Comparison of ENCODE assay signal across 10 cellular contexts in genomic region chr13:40590112-40590862, GRCh38.
A peak's percentile ranks its signal among the peaks of the same experiment; 100 is the strongest.
DNase-seq lines count a peak whose midpoint lies in the region; ATAC-seq, FAIRE-seq and TF ChIP-seq lines count a peak whose summit lies in the region.
"Had no signal": no experiment of that assay in that cellular context is flagged by ENCODE, and none has a peak within 500 bp of the region (broad histone marks: within the 10 kb centered on the region; RNA-seq: fewer than 3 reads in every experiment).

No MANE protein-coding gene starts in this region.

- FAIRE-seq in astrocyte (lab: Jason Lieb, UNC), result no peak
- FAIRE-seq: colon had no signal

- no peak for DNase-seq in right lobe of liver
- DNase-seq in astrocyte (ENCODE audit: low read depth), result no peak
- no peak for DNase-seq in vagina (ENCODE audit: extremely low spot score in 2 of 2)
- DNase-seq in G401 (ENCODE audit: low spot score), result no peak
- no peak for DNase-seq in GM03348 (ENCODE audit: low spot score)
- DNase-seq: NCI-H1436 had no signal

- no peak for TF ChIP-seq RAD21 in liver (IDR thresholded peaks at IDR 0.05)

- peaks cover 24% of the 10 kb centered on the region for H4K20me1 ChIP-seq in astrocyte (ENCODE audit: insufficient read depth, low read length)

- no peaks in the 10 kb centered on the region for H3K36me3 ChIP-seq in liver (ENCODE audit: control insufficient read depth in 4 of 4, insufficient read depth in 3 of 4, low read depth in 1 of 4, low read length in 3 of 4)
- H3K36me3 ChIP-seq in right lobe of liver, result no peaks in the 10 kb centered on the region
- no peaks in the 10 kb centered on the region for H3K36me3 ChIP-seq in astrocyte (ENCODE audit: insufficient read depth, low read length)
- no peaks in the 10 kb centered on the region for H3K36me3 ChIP-seq in muscle layer of colon (ENCODE audit: insufficient read depth, low read length)
- no peaks in the 10 kb centered on the region for H3K36me3 ChIP-seq in vagina

- TF ChIP-seq CTCF in liver (IDR thresholded peaks at IDR 0.05; ENCODE audit: low read depth, low read length, missing input control) (no peak), right lobe of liver (IDR thresholded peaks at IDR 0.05) (no peak), astrocyte (IDR thresholded peaks at IDR 0.05; ENCODE audit: insufficient read depth, low read depth, low read length) (no peak), vagina (IDR thresholded peaks at IDR 0.05) (no peak)

- in situ Hi-C loops in G401 (cut with HindIII; ENCODE audit: low sequenced_read_pairs), result no loop called here

- H3K4me3 ChIP-seq in liver (ENCODE audit: low read depth in 1 of 3, low read length in 3 of 3) (no peak overlapping the region), right lobe of liver (no peak overlapping the region), astrocyte (ENCODE audit: insufficient read depth, low read depth, low read length) (no peak overlapping the region), muscle layer of colon (ENCODE audit: low read depth in 1 of 2, low read length in 2 of 2) (no peak overlapping the region), vagina (no peak overlapping the region)

- H2AFZ ChIP-seq in astrocyte (ENCODE audit: low read depth, low read length), result no peak overlapping the region

- ATAC-seq in right lobe of liver (no peak), HG02981 (IDR thresholded peaks at IDR 0.05; ENCODE audit: unreplicated experiment) (no peak)

- H3K4me3 Mint-ChIP-seq in astrocyte (ENCODE audit: unreplicated experiment), result peak overlapping the region; percentile 35

- 92% methylated on average over 8 of the region's 8 CpGs for WGBS in liver
- WGBS in right lobe of liver (ENCODE audit: insufficient coverage, low coverage, low lambda C conversion rate, missing lambda C conversion rate), result 76% methylated on average over 8 of the region's 8 CpGs

- peaks cover 15% of the 10 kb centered on the region for H3K79me2 ChIP-seq in astrocyte (ENCODE audit: insufficient read depth, low read length)

- H3K4me1 Mint-ChIP-seq in astrocyte (ENCODE audit: low read depth, unreplicated experiment), result peaks cover 27% of the 10 kb centered on the region

- H3K4me2 ChIP-seq in astrocyte (ENCODE audit: low read length), result peak overlapping the region; percentile 37

- intact Hi-C loops in right lobe of liver (cut with DNase I) (no loop called here), vagina (cut with DNase I) (no loop called here)

- H3K9me3 Mint-ChIP-seq in astrocyte (ENCODE audit: unreplicated experiment), result peaks cover 2% of the 10 kb centered on the region

- no peak overlapping the region for H3K9ac ChIP-seq in liver (ENCODE audit: low read depth in 1 of 2, low read length in 2 of 2)
- no peak overlapping the region for H3K9ac ChIP-seq in astrocyte (ENCODE audit: low read length)
- no peak overlapping the region for H3K9ac ChIP-seq in muscle layer of colon (ENCODE audit: low read length)

- H3K27ac ChIP-seq in liver (ENCODE audit: low read depth in 1 of 2, low read length in 2 of 2) (peak overlapping the region; percentile 9 to 21), right lobe of liver (no peak overlapping the region), astrocyte (ENCODE audit: low read depth, low read length) (no peak overlapping the region), muscle layer of colon (ENCODE audit: low read depth, low read length) (peak overlapping the region; percentile 25), vagina (peak overlapping the region; percentile 3)

- no peaks in the 10 kb centered on the region for H3K36me3 Mint-ChIP-seq in astrocyte (ENCODE audit: low read depth, unreplicated experiment)

- peak overlapping the region; percentile 64 for H3K27ac Mint-ChIP-seq in astrocyte (ENCODE audit: unreplicated experiment)

- no peak for TF ChIP-seq POLR2A in right lobe of liver (IDR thresholded peaks at IDR 0.05)
- no peak for TF ChIP-seq POLR2A in vagina (IDR thresholded peaks at IDR 0.05)

- H3K27me3 Mint-ChIP-seq in astrocyte (ENCODE audit: low read depth, unreplicated experiment), result no peaks in the 10 kb centered on the region

- H3K27me3 ChIP-seq in liver (ENCODE audit: control insufficient read depth in 4 of 4, insufficient read depth in 4 of 4, low read length in 3 of 4) (no peaks in the 10 kb centered on the region), right lobe of liver (no peaks in the 10 kb centered on the region), astrocyte (ENCODE audit: insufficient read depth, low read length) (no peaks in the 10 kb centered on the region), muscle layer of colon (ENCODE audit: control insufficient read depth in 1 of 2, insufficient read depth in 2 of 2, low read length in 2 of 2) (no peaks in the 10 kb centered on the region), vagina (no peaks in the 10 kb centered on the region)

- H3K4me1 ChIP-seq in liver (ENCODE audit: control insufficient read depth in 4 of 4, insufficient read depth in 4 of 4, low read length in 3 of 4) (peaks cover 8 to 39% (median 21%) of the 10 kb centered on the region in 4 donors), right lobe of liver (peaks cover 0 to 53% (median 20%) of the 10 kb centered on the region in 4 donors), astrocyte (ENCODE audit: insufficient read depth, low read length) (peaks cover 8% of the 10 kb centered on the region), muscle layer of colon (ENCODE audit: insufficient read depth, low read length) (peaks cover 58% of the 10 kb centered on the region), vagina (peaks cover 60% of the 10 kb centered on the region)

- H3K9me3 ChIP-seq in liver (ENCODE audit: control insufficient read depth in 4 of 4, low read length in 3 of 4) (no peaks in the 10 kb centered on the region), right lobe of liver (no peaks in the 10 kb centered on the region), astrocyte (ENCODE audit: insufficient read depth, low read depth, low read length) (no peaks in the 10 kb centered on the region), muscle layer of colon (ENCODE audit: low read length) (no peaks in the 10 kb centered on the region), vagina (no peaks in the 10 kb centered on the region)

TF ChIP-seq in liver, 16 proteins besides CTCF, POLR2A, EP300 and RAD21:
- TF ChIP-seq FOXA2 (IDR thresholded peaks at IDR 0.05) (no peak), MAX (IDR thresholded peaks at IDR 0.05) (no peak), TAF1 (conservative IDR thresholded peaks at IDR 0.05) (no peak), SP1 (IDR thresholded peaks at IDR 0.05) (no peak), GABPA (IDR thresholded peaks at IDR 0.05 in 1 of 2, conservative IDR thresholded peaks at IDR 0.05 in 1 of 2) (no peak)
- TF ChIP-seq, protein P1, sequence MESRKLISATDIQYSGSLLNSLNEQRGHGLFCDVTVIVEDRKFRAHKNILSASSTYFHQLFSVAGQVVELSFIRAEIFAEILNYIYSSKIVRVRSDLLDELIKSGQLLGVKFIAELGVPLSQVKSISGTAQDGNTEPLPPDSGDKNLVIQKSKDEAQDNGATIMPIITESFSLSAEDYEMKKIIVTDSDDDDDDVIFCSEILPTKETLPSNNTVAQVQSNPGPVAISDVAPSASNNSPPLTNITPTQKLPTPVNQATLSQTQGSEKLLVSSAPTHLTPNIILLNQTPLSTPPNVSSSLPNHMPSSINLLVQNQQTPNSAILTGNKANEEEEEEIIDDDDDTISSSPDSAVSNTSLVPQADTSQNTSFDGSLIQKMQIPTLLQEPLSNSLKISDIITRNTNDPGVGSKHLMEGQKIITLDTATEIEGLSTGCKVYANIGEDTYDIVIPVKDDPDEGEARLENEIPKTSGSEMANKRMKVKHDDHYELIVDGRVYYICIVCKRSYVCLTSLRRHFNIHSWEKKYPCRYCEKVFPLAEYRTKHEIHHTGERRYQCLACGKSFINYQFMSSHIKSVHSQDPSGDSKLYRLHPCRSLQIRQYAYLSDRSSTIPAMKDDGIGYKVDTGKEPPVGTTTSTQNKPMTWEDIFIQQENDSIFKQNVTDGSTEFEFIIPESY (IDR thresholded peaks at IDR 0.05), result no peak

Comparison
In these comparisons a context has a peak if more than half of its experiments do, and no peak if none do; other contexts are left out.
1. H3K27ac ChIP-seq: peak in liver (2 of 2), muscle layer of colon (single experiment) and vagina (single experiment); none in right lobe of liver (0 of 3) and astrocyte (single experiment).